ENCODE assay signal across 6 cellular contexts in genomic region chr14:63806064-63806463, GRCh38. TPM values are rescaled to one million over a fixed set of nuclear protein-coding genes. Genes with fewer than 3 reads are reported as not detected.
DNase-seq lines count a peak whose midpoint lies in the region; ATAC-seq, FAIRE-seq and TF ChIP-seq lines count a peak whose summit lies in the region.
"Not testable (repeated sequence)": the region's sequence is repeated elsewhere in the genome, so short reads cannot be mapped to it uniquely, and the experiment has no call there.

No MANE protein-coding gene starts in this region.

- intact Hi-C loops in HepG2 (cut with micrococcal nuclease; ENCODE audit: unreplicated experiment): not testable (repeated sequence)

- not testable (repeated sequence) for TF ChIP-seq EP300 in HepG2 (IDR thresholded peaks at IDR 0.05; ENCODE audit: low read depth in 2 of 2, low read length in 2 of 2); HepG2 (CRISPR knock-in tag; IDR thresholded peaks at IDR 0.05; ENCODE audit: borderline replicate concordance)

- not testable (repeated sequence) for H3K9ac ChIP-seq in HepG2 (ENCODE audit: insufficient read depth, low read depth, low read length)

- not testable (repeated sequence) for H3K36me3 Mint-ChIP-seq in GM23338 (ENCODE audit: low read depth)

- CTCF ChIA-PET in HEK293 (lab: Yijun Ruan, JAX): interaction anchor here (1.3 kb wide), 1 partner anchor 497 kb away, joined by 4 read pairs; no protein-coding TSS in a partner anchor
- CTCF ChIA-PET in HepG2 (lab: Yijun Ruan, JAX; ENCODE audit: low intra/inter-chr PET ratio, low total read pairs): not testable (repeated sequence)

- not testable (repeated sequence) for ATAC-seq in GM23338, HepG2

- in situ Hi-C loops in HepG2 (cut with HindIII; ENCODE audit: extremely low pct_ligation_motif_present, low pct_unique_long_range_greater_than_20kb): not testable (repeated sequence)

- not testable (repeated sequence) for H3K9me3 ChIP-seq in HEK293 (ENCODE audit: control insufficient read depth, insufficient read depth, low read depth, low read length); HepG2 (ENCODE audit: low read length)

- H3K4me3 Mint-ChIP-seq in GM23338: not testable (repeated sequence)

- not testable (repeated sequence) for H4K20me1 ChIP-seq in GM23338 (replicated peaks; ENCODE audit: insufficient read depth); HepG2 (ENCODE audit: insufficient read depth, low read length)

- H3K27ac ChIP-seq in GM23338 (ENCODE audit: low read depth); HEK293 (ENCODE audit: extremely low read depth, low read depth, low read length); HepG2 (ENCODE audit: extremely low read length, insufficient read depth, low read length): not testable (repeated sequence)

- H3K4me2 ChIP-seq in GM23338; HepG2 (ENCODE audit: low read depth, low read length): not testable (repeated sequence)

- not testable (repeated sequence) for DNase-seq in GM23338 (ENCODE audit: low spot score); HTR-8/SVneo (ENCODE audit: insufficient read length, low spot score); HepG2 (ENCODE audit: low spot score)
- DNase-seq in amniotic epithelial cell (ENCODE audit: low read depth): peak; percentile 55
- peak; percentile 7 for DNase-seq in fibroblast of villous mesenchyme (ENCODE audit: low read depth)

- 38% methylated on average over 2 of the region's 2 CpGs for WGBS in HepG2 (ENCODE audit: low lambda C conversion rate)

- POLR2A ChIA-PET in HEK293 (lab: Yijun Ruan, JAX); HepG2 (lab: Yijun Ruan, JAX): not testable (repeated sequence)

- peak; percentile 96 for FAIRE-seq in HTR-8/SVneo (lab: Jason Lieb, UNC)
- not testable (repeated sequence) for FAIRE-seq in HepG2 (lab: Jason Lieb, UNC)

- TF ChIP-seq RAD21 in HepG2 (CRISPR knock-in tag; IDR thresholded peaks at IDR 0.05): not testable (repeated sequence)

- H3K4me1 ChIP-seq in GM23338 (ENCODE audit: insufficient read depth); HEK293 (ENCODE audit: control insufficient read depth, insufficient read depth, low read length): not testable (repeated sequence)
- H3K4me1 ChIP-seq in HepG2 (ENCODE audit: insufficient read depth, low read length): peaks cover 18% of the 10 kb centered on the region

- H2AFZ ChIP-seq in GM23338: 0 out of 2 replicates have a peak overlapping the region, but pooled peaks have one; percentile 2
- H2AFZ ChIP-seq in HepG2 (ENCODE audit: low read length): not testable (repeated sequence)

- BruUV-seq in HepG2 (replicated peaks; lab: Mats Ljungman, UMichigan): not testable (repeated sequence)

- H3K27me3 ChIP-seq in GM23338 (ENCODE audit: insufficient read depth); HepG2 (ENCODE audit: control insufficient read depth in 1 of 2, insufficient read depth in 2 of 2, low read length in 2 of 2): not testable (repeated sequence)

- not testable (repeated sequence) for H3K27me3 Mint-ChIP-seq in GM23338 (ENCODE audit: insufficient read depth, low read depth, poor library complexity)

- not testable (repeated sequence) for H3K9me3 Mint-ChIP-seq in GM23338

- H3K4me1 Mint-ChIP-seq in GM23338: not testable (repeated sequence)

- H3K79me2 ChIP-seq in GM23338 (replicated peaks; ENCODE audit: insufficient read depth); HepG2 (ENCODE audit: insufficient read depth, low read length): not testable (repeated sequence)

- not testable (repeated sequence) for TF ChIP-seq CTCF in GM23338 (conservative IDR thresholded peaks at IDR 0.05; ENCODE audit: low read depth in 2 of 2); HEK293 (tag by site-specific recombination; IDR thresholded peaks at IDR 0.05); fibroblast of villous mesenchyme (IDR thresholded peaks at IDR 0.05; ENCODE audit: insufficient read depth, low read depth, low read length); HepG2 (CRISPR knock-in tag; IDR thresholded peaks at IDR 0.05)

- H3K27ac Mint-ChIP-seq in GM23338: not testable (repeated sequence)

- H3K4me3 ChIP-seq in GM23338; HEK293 (ENCODE audit: low read depth, low read length); fibroblast of villous mesenchyme (ENCODE audit: low read depth, low read length); HepG2 (replicated peaks in 1 of 3; ENCODE audit: insufficient read depth in 1 of 3, low read depth in 2 of 3, low read length in 3 of 3): not testable (repeated sequence)

- not testable (repeated sequence) for H3K9me2 ChIP-seq in GM23338 (ENCODE audit: insufficient read depth)

- TF ChIP-seq POLR2A in HepG2 (IDR thresholded peaks at IDR 0.05; ENCODE audit: insufficient read depth in 1 of 2, low read depth in 2 of 2, low read length in 2 of 2): not testable (repeated sequence)

- H3K36me3 ChIP-seq in GM23338 (ENCODE audit: insufficient read depth); HEK293 (ENCODE audit: control insufficient read depth in 2 of 2, insufficient read depth in 1 of 2, low read length in 2 of 2); HepG2 (replicated peaks in 1 of 2; ENCODE audit: control insufficient read depth in 1 of 2, insufficient read depth in 2 of 2, low read length in 2 of 2): not testable (repeated sequence)

- H3F3A ChIP-seq in GM23338 (replicated peaks; ENCODE audit: low read depth): not testable (repeated sequence)

TF ChIP-seq in HEK293, 187 proteins besides CTCF, POLR2A, EP300 and RAD21:
- TF ChIP-seq ZNF248 (tag by site-specific recombination; IDR thresholded peaks at IDR 0.05): peak; percentile 10; the same call in 1 of the 2 replicates

TF ChIP-seq in HepG2, 621 proteins besides CTCF, POLR2A, EP300 and RAD21:
- TF ChIP-seq CREB1 (IDR thresholded peaks at IDR 0.05): peak; percentile 53; the same call in 1 of the 2 replicates
- not testable (repeated sequence) for TF ChIP-seq CREB1 (CRISPR knock-in tag; IDR thresholded peaks at IDR 0.05)
TF ChIP-seq in HepG2: peak in this region for 1; not testable (repeated sequence) for 620.

RNA-seq across cellular contexts. Expression of gene SYNE2, which starts 46.7 kb away (rescaled TPM):
- total RNA-seq in GM23338 (2014; rRNA removed; shearing (Covaris generic)): 86.5 and 100 TPM in 2 replicates
- 21.7 and 34.3 TPM in 2 replicates for polyA plus RNA-seq in GM23338 (2016; fragmentation: Nextera tagmentation; extraction: Ambion mirVana)
- total RNA-seq in fibroblast of villous mesenchyme: 13.4 and 15.8 TPM in 2 replicates
- total RNA-seq in HepG2 (2016; rRNA removed; fragmentation: Illumina TruSeq; extraction: Trizol): 13.3 and 19.5 TPM in 2 replicates
- total RNA-seq in HepG2 (2016; cell fraction: cytosol; rRNA removed; fragmentation: Illumina TruSeq; extraction: Trizol; ENCODE audit: low read depth): 3.3 and 4.7 TPM in 2 replicates
- 13.6 and 17.1 TPM in 2 replicates for total RNA-seq in HepG2 (2016; cell fraction: insoluble cytoplasmic fraction; rRNA removed; fragmentation: Illumina TruSeq; extraction: Trizol)
- total RNA-seq in HepG2 (2016; cell fraction: membrane; rRNA removed; fragmentation: Illumina TruSeq; extraction: Trizol): 4.5 and 4.9 TPM in 2 replicates
- total RNA-seq in HepG2 (2016; cell fraction: nucleus; rRNA removed; fragmentation: Illumina TruSeq; extraction: Trizol): 24.4 and 24.6 TPM in 2 replicates
- polyA plus RNA-seq in HepG2 (2011; rRNA removed): 6.2 and 6.4 TPM in 2 replicates
- polyA plus RNA-seq in HepG2 (2011; cell fraction: cytosol; rRNA removed): 3.3 and 4.5 TPM in 2 replicates
- polyA plus RNA-seq in HepG2 (2011; cell fraction: nucleus; rRNA removed): 21.7 and 22.7 TPM in 2 replicates
- polyA plus RNA-seq in HepG2 (2012): 4.5 and 5.0 TPM in 2 replicates
- polyA plus RNA-seq in HepG2 (2016; cell fraction: cytosol; fragmentation: Illumina TruSeq; extraction: Trizol; ENCODE audit: low read depth): 0.34 and 0.63 TPM in 2 replicates
- polyA plus RNA-seq in HepG2 (2016; cell fraction: insoluble cytoplasmic fraction; fragmentation: Illumina TruSeq; extraction: Trizol; ENCODE audit: low read depth): 7.2 and 9.1 TPM in 2 replicates
- polyA plus RNA-seq in HepG2 (2016; cell fraction: membrane; fragmentation: Illumina TruSeq; extraction: Trizol; ENCODE audit: low read depth): 0.87 and 1.0 TPM in 2 replicates
- 13.5 and 14.3 TPM in 2 replicates for polyA plus RNA-seq in HepG2 (2016; cell fraction: nucleus; fragmentation: Illumina TruSeq; extraction: Trizol; ENCODE audit: insufficient read depth, low read depth)
- polyA minus RNA-seq in HepG2 (2011; rRNA and poly(A)+ RNA removed; ENCODE audit: low replicate concordance): 21.2 and 137 TPM in 2 replicates
- 9.4 and 14.6 TPM in 2 replicates for polyA minus RNA-seq in HepG2 (2011; cell fraction: cytosol; rRNA and poly(A)+ RNA removed)
- 55.6 and 61.7 TPM in 2 replicates for polyA minus RNA-seq in HepG2 (2011; cell fraction: nucleus; rRNA and poly(A)+ RNA removed)
